Comparison of ENCODE assay signal across 1 cellular context in the genomic region with DNA sequence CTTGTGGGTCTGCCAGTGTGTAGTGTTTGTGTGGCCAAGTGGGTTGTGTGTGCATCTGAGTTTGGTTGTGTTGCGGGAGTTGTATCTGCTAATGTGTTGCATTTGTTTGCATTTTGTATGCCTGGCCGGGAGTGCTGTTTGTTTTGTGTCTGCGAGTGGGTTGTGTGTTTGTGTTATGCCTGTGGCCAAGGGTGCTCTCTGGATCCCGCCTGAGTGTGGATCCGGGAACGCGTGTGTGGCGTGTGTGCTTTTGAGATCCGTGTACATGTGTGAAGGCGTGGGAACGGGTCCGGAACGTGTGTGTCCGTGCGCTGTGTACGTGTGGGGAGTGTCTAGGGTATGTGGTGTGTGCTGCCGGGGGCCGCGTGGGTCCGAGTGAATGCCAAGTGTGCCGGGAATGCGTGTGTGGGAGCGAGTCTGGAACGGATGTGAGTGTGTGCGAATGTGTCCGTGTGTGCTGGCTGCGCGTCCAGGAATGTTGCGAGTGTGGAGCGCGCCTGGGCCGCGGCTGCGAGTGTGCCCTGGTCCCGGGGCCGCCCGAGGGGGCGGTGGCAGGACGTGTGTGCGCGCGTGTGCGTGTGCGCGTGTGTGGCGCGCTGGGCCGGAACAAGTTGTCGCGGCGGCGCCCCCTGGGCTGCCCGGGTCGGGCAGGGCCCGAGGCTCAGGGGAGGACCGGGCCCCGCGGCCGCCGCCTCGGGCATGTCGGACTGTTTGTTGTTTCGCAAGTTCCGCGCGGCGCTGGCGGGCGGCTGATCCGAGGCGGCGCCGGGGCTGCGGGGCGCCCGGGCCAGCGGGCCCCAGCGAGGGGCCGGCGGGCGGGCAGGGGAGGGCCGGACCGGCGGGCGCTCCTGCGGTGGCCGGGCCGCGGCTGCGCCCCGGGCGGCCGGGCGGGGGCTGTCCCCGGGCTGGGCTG.
TF ChIP-seq lines count a peak whose summit lies in the region.

No MANE protein-coding gene starts in this region.

TF ChIP-seq in HepG2, 621 proteins besides CTCF, POLR2A, EP300 and RAD21 (continued from another document and continues in another):
- TF ChIP-seq FOXP4 (CRISPR knock-in tag; IDR thresholded peaks at IDR 0.05) (no peak), ZFP62 (CRISPR knock-in tag; IDR thresholded peaks at IDR 0.05) (no peak), SKI (IDR thresholded peaks at IDR 0.05; ENCODE audit: partially characterized antibody) (peak; percentile 56), ZSCAN21 (CRISPR knock-in tag; IDR thresholded peaks at IDR 0.05; ENCODE audit: borderline replicate concordance) (no peak), CEBPZ (IDR thresholded peaks at IDR 0.05; ENCODE audit: low read length) (no peak), NFIC (IDR thresholded peaks at IDR 0.05; ENCODE audit: low read length) (no peak), ZNF180 (CRISPR knock-in tag; IDR thresholded peaks at IDR 0.05; ENCODE audit: borderline replicate concordance, low read depth) (no peak), POLR2G (IDR thresholded peaks at IDR 0.05; ENCODE audit: low read depth, low read length) (peak; percentile 51; the same call in 1 of the 2 replicates), TOPORS (CRISPR knock-in tag; IDR thresholded peaks at IDR 0.05) (no peak), ISX (CRISPR knock-in tag; conservative IDR thresholded peaks at IDR 0.05) (no peak), XRCC5 (optimal IDR thresholded peaks at IDR 0.05; ENCODE audit: low read length) (peak; percentile 16), HMGA1 (CRISPR knock-in tag; conservative IDR thresholded peaks at IDR 0.05) (no peak), GABPB1 (CRISPR knock-in tag; IDR thresholded peaks at IDR 0.05) (peak; percentile 52; the same call in 1 of the 2 replicates), ZXDC (CRISPR knock-in tag; IDR thresholded peaks at IDR 0.05) (no peak), SMYD3 (CRISPR knock-in tag; IDR thresholded peaks at IDR 0.05) (no peak), GLI4 (CRISPR knock-in tag; IDR thresholded peaks at IDR 0.05; ENCODE audit: borderline replicate concordance) (no peak), MEF2D (CRISPR knock-in tag; IDR thresholded peaks at IDR 0.05) (no peak), KMT2B (CRISPR knock-in tag; IDR thresholded peaks at IDR 0.05) (no peak), ZNF33A (CRISPR knock-in tag; IDR thresholded peaks at IDR 0.05; ENCODE audit: borderline replicate concordance) (no peak), ZNF317 (CRISPR knock-in tag; IDR thresholded peaks at IDR 0.05) (no peak), PCBP1 (IDR thresholded peaks at IDR 0.05; ENCODE audit: borderline replicate concordance, low read depth, low read length) (no peak), FIP1L1 (IDR thresholded peaks at IDR 0.05; ENCODE audit: borderline replicate concordance, insufficient read depth, low read depth, low read length) (no peak), ZNF782 (CRISPR knock-in tag; IDR thresholded peaks at IDR 0.05; ENCODE audit: borderline replicate concordance) (no peak), TCF7L2 (IDR thresholded peaks at IDR 0.05; ENCODE audit: low read depth, low read length) (no peak), SRSF4 (IDR thresholded peaks at IDR 0.05; ENCODE audit: low read depth, low read length, poor library complexity, severe bottlenecking) (no peak), MXI1 (IDR thresholded peaks at IDR 0.05; ENCODE audit: borderline replicate concordance, low read depth, low read length) (peak; percentile 18; the same call in 1 of the 3 replicates), RFX3 (CRISPR knock-in tag; IDR thresholded peaks at IDR 0.05) (no peak), RBM39 (IDR thresholded peaks at IDR 0.05; ENCODE audit: low read depth, low read length, poor library complexity, severe bottlenecking) (peak; percentile 20), HOXA7 (CRISPR knock-in tag; IDR thresholded peaks at IDR 0.05) (no peak), ZBTB38 (CRISPR knock-in tag; IDR thresholded peaks at IDR 0.05) (0 out of 2 replicates have a peak, but pooled peaks have one; percentile 46), FOXO1 (CRISPR knock-in tag; IDR thresholded peaks at IDR 0.05) (no peak), HDAC1 (CRISPR knock-in tag; IDR thresholded peaks at IDR 0.05) (peak; percentile 51), KDM4B (CRISPR knock-in tag; IDR thresholded peaks at IDR 0.05) (no peak)
- TF ChIP-seq, protein P1, sequence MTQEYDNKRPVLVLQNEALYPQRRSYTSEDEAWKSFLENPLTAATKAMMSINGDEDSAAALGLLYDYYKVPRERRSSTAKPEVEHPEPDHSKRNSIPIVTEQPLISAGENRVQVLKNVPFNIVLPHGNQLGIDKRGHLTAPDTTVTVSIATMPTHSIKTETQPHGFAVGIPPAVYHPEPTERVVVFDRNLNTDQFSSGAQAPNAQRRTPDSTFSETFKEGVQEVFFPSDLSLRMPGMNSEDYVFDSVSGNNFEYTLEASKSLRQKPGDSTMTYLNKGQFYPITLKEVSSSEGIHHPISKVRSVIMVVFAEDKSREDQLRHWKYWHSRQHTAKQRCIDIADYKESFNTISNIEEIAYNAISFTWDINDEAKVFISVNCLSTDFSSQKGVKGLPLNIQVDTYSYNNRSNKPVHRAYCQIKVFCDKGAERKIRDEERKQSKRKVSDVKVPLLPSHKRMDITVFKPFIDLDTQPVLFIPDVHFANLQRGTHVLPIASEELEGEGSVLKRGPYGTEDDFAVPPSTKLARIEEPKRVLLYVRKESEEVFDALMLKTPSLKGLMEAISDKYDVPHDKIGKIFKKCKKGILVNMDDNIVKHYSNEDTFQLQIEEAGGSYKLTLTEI (CRISPR knock-in tag; conservative IDR thresholded peaks at IDR 0.05): no peak
- TF ChIP-seq, protein P2, sequence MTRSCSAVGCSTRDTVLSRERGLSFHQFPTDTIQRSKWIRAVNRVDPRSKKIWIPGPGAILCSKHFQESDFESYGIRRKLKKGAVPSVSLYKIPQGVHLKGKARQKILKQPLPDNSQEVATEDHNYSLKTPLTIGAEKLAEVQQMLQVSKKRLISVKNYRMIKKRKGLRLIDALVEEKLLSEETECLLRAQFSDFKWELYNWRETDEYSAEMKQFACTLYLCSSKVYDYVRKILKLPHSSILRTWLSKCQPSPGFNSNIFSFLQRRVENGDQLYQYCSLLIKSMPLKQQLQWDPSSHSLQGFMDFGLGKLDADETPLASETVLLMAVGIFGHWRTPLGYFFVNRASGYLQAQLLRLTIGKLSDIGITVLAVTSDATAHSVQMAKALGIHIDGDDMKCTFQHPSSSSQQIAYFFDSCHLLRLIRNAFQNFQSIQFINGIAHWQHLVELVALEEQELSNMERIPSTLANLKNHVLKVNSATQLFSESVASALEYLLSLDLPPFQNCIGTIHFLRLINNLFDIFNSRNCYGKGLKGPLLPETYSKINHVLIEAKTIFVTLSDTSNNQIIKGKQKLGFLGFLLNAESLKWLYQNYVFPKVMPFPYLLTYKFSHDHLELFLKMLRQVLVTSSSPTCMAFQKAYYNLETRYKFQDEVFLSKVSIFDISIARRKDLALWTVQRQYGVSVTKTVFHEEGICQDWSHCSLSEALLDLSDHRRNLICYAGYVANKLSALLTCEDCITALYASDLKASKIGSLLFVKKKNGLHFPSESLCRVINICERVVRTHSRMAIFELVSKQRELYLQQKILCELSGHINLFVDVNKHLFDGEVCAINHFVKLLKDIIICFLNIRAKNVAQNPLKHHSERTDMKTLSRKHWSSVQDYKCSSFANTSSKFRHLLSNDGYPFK (CRISPR knock-in tag; IDR thresholded peaks at IDR 0.05; ENCODE audit: borderline replicate concordance): no peak
- TF ChIP-seq, protein P3, sequence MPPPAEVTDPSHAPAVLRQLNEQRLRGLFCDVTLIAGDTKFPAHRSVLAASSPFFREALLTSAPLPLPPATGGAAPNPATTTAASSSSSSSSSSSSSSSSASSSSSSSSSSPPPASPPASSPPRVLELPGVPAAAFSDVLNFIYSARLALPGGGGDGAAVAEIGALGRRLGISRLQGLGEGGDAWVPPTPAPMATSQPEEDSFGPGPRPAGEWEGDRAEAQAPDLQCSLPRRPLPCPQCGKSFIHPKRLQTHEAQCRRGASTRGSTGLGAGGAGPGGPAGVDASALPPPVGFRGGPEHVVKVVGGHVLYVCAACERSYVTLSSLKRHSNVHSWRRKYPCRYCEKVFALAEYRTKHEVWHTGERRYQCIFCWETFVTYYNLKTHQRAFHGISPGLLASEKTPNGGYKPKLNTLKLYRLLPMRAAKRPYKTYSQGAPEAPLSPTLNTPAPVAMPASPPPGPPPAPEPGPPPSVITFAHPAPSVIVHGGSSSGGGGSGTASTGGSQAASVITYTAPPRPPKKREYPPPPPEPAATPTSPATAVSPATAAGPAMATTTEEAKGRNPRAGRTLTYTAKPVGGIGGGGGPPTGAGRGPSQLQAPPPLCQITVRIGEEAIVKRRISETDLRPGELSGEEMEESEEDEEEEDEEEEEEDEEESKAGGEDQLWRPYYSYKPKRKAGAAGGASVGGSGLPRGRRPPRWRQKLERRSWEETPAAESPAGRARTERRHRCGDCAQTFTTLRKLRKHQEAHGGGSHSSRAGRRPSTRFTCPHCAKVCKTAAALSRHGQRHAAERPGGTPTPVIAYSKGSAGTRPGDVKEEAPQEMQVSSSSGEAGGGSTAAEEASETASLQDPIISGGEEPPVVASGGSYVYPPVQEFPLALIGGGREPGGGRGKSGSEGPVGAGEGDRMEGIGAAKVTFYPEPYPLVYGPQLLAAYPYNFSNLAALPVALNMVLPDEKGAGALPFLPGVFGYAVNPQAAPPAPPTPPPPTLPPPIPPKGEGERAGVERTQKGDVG (CRISPR knock-in tag; IDR thresholded peaks at IDR 0.05; ENCODE audit: borderline replicate concordance): peak; percentile 31; the same call in 1 of the 2 replicates
